ENCODE assay signal across 1 cellular context in the genomic region with DNA sequence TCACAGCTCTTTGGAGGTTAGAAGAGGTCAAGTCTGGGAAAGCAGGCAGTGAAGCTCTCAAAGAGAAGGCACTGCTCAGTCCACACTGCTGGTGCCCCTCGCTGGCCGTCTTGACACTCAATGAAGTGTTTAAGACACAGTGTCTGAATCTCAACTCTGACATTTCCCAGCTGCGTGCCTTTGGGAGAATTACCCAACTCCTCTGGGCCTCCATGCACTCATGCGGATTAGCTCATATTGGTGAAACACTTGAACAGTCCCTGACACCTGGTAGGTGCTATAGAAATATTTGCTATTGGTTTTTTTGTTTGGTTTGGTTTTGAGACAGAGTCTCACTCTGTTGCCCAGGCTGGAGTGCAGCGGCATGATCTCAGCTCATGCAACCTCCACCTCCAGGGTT.
TF ChIP-seq lines count a peak whose summit lies in the region.

No MANE protein-coding gene starts in this region.

TF ChIP-seq in HepG2, 621 proteins besides CTCF, POLR2A, EP300 and RAD21 (continued from another document):
- TF ChIP-seq SP1 (IDR thresholded peaks at IDR 0.05) = no peak
- no peak for TF ChIP-seq SP1 (CRISPR knock-in tag; IDR thresholded peaks at IDR 0.05)
- no peak for TF ChIP-seq ZNF891 (CRISPR knock-in tag; IDR thresholded peaks at IDR 0.05)
- TF ChIP-seq, protein P1, sequence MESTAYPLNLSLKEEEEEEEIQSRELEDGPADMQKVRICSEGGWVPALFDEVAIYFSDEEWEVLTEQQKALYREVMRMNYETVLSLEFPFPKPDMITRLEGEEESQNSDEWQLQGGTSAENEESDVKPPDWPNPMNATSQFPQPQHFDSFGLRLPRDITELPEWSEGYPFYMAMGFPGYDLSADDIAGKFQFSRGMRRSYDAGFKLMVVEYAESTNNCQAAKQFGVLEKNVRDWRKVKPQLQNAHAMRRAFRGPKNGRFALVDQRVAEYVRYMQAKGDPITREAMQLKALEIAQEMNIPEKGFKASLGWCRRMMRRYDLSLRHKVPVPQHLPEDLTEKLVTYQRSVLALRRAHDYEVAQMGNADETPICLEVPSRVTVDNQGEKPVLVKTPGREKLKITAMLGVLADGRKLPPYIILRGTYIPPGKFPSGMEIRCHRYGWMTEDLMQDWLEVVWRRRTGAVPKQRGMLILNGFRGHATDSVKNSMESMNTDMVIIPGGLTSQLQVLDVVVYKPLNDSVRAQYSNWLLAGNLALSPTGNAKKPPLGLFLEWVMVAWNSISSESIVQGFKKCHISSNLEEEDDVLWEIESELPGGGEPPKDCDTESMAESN (CRISPR knock-in tag; conservative IDR thresholded peaks at IDR 0.05) = no peak
- TF ChIP-seq, protein P2, sequence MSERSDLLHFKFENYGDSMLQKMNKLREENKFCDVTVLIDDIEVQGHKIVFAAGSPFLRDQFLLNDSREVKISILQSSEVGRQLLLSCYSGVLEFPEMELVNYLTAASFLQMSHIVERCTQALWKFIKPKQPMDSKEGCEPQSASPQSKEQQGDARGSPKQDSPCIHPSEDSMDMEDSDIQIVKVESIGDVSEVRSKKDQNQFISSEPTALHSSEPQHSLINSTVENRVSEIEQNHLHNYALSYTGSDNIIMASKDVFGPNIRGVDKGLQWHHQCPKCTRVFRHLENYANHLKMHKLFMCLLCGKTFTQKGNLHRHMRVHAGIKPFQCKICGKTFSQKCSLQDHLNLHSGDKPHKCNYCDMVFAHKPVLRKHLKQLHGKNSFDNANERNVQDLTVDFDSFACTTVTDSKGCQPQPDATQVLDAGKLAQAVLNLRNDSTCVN (CRISPR knock-in tag; IDR thresholded peaks at IDR 0.05; ENCODE audit: borderline replicate concordance) = no peak
- TF ChIP-seq TEAD3 (CRISPR knock-in tag; optimal IDR thresholded peaks at IDR 0.05; ENCODE audit: borderline replicate concordance) = peak; percentile 8
